ENCODE assay signal across 15 cellular contexts in the genomic region with DNA sequence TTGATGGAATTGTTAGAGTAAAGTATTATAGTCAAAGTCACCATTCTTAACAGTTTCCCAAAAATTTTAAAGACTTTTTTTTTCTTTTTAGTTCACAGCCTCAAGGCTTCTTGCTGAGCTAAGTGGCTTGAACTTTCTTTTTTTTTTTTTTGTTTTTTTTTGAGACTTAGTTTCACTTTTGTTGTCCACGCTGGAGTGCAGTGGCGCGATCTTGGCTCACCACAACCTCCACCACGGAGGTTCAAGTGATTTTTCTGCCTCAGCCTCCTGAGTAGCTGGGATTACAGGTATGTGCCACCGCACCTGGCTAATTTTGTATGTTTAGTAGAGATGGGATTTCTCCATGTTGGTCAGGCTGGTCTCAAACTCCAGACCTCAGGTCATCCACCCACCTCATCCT.
"Had no signal": no experiment of that assay in that cellular context is flagged by ENCODE, and none has a peak within 500 bp of the region (broad histone marks: within the 10 kb centered on the region; RNA-seq: fewer than 3 reads in every experiment).

No MANE protein-coding gene starts in this region.

- H3K27me3 ChIP-seq: cardiac muscle cell had no signal

- H3K27ac Mint-ChIP-seq: memory B cell; nephron progenitor cell; stimulated activated naive B cell treated with anti-CD40 and anti-IgM and Interleukin-4, amounts not matched to agents 10 μg/mL and 1 μg/mL and 100 μg/mL, for 72 hours had no signal

- H3K36me3 ChIP-seq: cardiac muscle cell, heart right ventricle, sigmoid colon, transverse colon had no signal

- H3K4me3 ChIP-seq: cardiac muscle cell, heart right ventricle, sigmoid colon, smooth muscle cell, transverse colon had no signal

- H3K36me3 Mint-ChIP-seq: memory B cell; stimulated activated naive B cell treated with anti-CD40 and anti-IgM and Interleukin-4, amounts not matched to agents 10 μg/mL and 1 μg/mL and 100 μg/mL, for 72 hours had no signal

- H3K9me3 Mint-ChIP-seq: memory B cell; stimulated activated naive B cell treated with anti-CD40 and anti-IgM and Interleukin-4, amounts not matched to agents 10 μg/mL and 1 μg/mL and 100 μg/mL, for 72 hours had no signal

- H3K4me3 Mint-ChIP-seq: memory B cell; nephron progenitor cell; stimulated activated naive B cell treated with anti-CD40 and anti-IgM and Interleukin-4, amounts not matched to agents 10 μg/mL and 1 μg/mL and 100 μg/mL, for 72 hours had no signal

- H3K9me3 ChIP-seq: sigmoid colon, transverse colon had no signal

- H3K27ac ChIP-seq: cardiac muscle cell, heart right ventricle, sigmoid colon, transverse colon, VCaP had no signal

- H3K4me2 ChIP-seq: smooth muscle cell had no signal

- DNase-seq: activated naive CD4-positive, alpha-beta T cell; activated T-cell treated with anti-CD3 and anti-CD28 coated beads, Interleukin-2, amount 50 U/mL, for 1 hour; heart right ventricle; left colon; nephron progenitor cell; posterior cingulate gyrus; sigmoid colon; stimulated activated CD4-positive, alpha-beta T cell treated with anti-CD3 and anti-CD28 coated beads, Interleukin-15, amount 100 ng/mL, for 24 hours; stimulated activated naive B cell treated with anti-CD40 and anti-IgM and Interleukin-4, amounts not matched to agents 10 μg/mL and 1 μg/mL and 100 μg/mL, for 72 hours; transverse colon had no signal

- ATAC-seq: activated CD4-positive, CD25-positive, alpha-beta regulatory T cell treated with anti-CD3 and anti-CD28 coated beads, Interleukin-2, amount 50 U/mL, for 24 hours; heart right ventricle; left colon; stimulated activated naive B cell treated with anti-CD40 and anti-IgM and Interleukin-4, amounts not matched to agents 10 μg/mL and 1 μg/mL and 100 μg/mL, for 72 hours had no signal
